Comparison of ENCODE assay signal across 9 cellular contexts in the genomic region with DNA sequence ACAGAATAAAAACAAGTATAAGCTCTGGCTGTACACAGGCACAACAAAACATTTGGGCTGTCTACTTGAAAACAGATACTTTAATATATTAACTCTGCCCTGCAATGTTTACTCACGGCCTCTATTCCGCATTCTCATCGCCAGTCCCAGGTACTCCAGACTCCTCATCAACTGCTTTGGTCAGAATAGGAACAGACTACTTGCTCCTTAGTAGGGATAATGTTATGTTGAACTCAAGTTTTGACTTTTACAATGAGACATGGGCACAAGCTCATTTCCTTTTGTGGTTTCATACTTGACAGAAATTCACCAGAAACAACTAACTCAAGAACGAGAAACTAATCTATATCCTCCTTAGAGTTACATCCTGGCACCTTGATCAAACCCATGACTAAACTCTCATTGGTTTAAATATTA.
DNase-seq lines count a peak whose midpoint lies in the region; ATAC-seq and TF ChIP-seq lines count a peak whose summit lies in the region.
"Had no signal": no experiment of that assay in that cellular context is flagged by ENCODE, and none has a peak within 500 bp of the region (broad histone marks: within the 10 kb centered on the region; RNA-seq: fewer than 3 reads in every experiment).

No MANE protein-coding gene starts in this region.

- H3K9me3 ChIP-seq in CD4-positive, alpha-beta memory T cell (ENCODE audit: control insufficient read depth in 1 of 2, low read length in 2 of 2): no peaks in the 10 kb centered on the region
- no peaks in the 10 kb centered on the region for H3K9me3 ChIP-seq in breast epithelium

- no peaks in the 10 kb centered on the region for H3K27me3 Mint-ChIP-seq in CD4-positive, alpha-beta memory T cell
- H3K27me3 Mint-ChIP-seq in activated T-helper 2 cell treated with anti-CD3 and anti-CD28 coated beads, Interferon-gamma antibody, Interleukin-2, Interleukin-4, amounts not matched to agents 10 μg/mL and 5 μg/mL and 100 μg/mL, durations not matched to agents 14 hours and 24 hours and 36 hours (ENCODE audit: low read depth): no peaks in the 10 kb centered on the region
- H3K27me3 Mint-ChIP-seq in Calu3 (ENCODE audit: unreplicated experiment): no peaks in the 10 kb centered on the region

- CTCF ChIA-PET in CD4-positive, alpha-beta memory T cell (lab: Charles Lee; ENCODE audit: partially characterized antibody): interaction anchor here (0.8 to 3.2 kb wide), 14 partner anchors 8 to 154 kb away, joined by 3 to 20 read pairs (median 3); no protein-coding TSS in a partner anchor
- CTCF ChIA-PET in Calu3 (lab: Charles Lee): no interaction called here

- H3K27me3 ChIP-seq in CD4-positive, alpha-beta memory T cell (ENCODE audit: insufficient read depth, low read length): no peaks in the 10 kb centered on the region
- no peaks in the 10 kb centered on the region for H3K27me3 ChIP-seq in breast epithelium

- intact Hi-C loops in CD4-positive, alpha-beta memory T cell (cut with micrococcal nuclease): loop anchor here (1.0 to 2.0 kb wide), 4 partner anchors 14 to 794 kb away; a partner anchor contains a TSS
- intact Hi-C loops in activated T-helper 2 cell treated with anti-CD3 and anti-CD28 coated beads, Interferon-gamma antibody, Interleukin-2, Interleukin-4, amounts not matched to agents 10 μg/mL and 5 μg/mL and 100 μg/mL, durations not matched to agents 14 hours and 24 hours and 36 hours (cut with micrococcal nuclease): loop anchor here (1.0 kb wide), 1 partner anchor 14 kb away; no protein-coding TSS in a partner anchor
- intact Hi-C loops in breast epithelium (cut with DNase I; ENCODE audit: low total_unique reads): no loop called here
- intact Hi-C loops in Calu3 (cut with micrococcal nuclease; ENCODE audit: unreplicated experiment): no loop called here

- H3K4me1 Mint-ChIP-seq in CD4-positive, alpha-beta memory T cell: peaks cover 50 to 85% (median 68%) of the 10 kb centered on the region in 4 donors
- peaks cover 50% of the 10 kb centered on the region for H3K4me1 Mint-ChIP-seq in activated T-helper 2 cell treated with anti-CD3 and anti-CD28 coated beads, Interferon-gamma antibody, Interleukin-2, Interleukin-4, amounts not matched to agents 10 μg/mL and 5 μg/mL and 100 μg/mL, durations not matched to agents 14 hours and 24 hours and 36 hours (ENCODE audit: low read depth)
- H3K4me1 Mint-ChIP-seq in Calu3 (ENCODE audit: low read depth, unreplicated experiment): no peaks in the 10 kb centered on the region

- peak overlapping the region; percentile 90 to 99 (median 98) for H3K27ac Mint-ChIP-seq in CD4-positive, alpha-beta memory T cell
- peak overlapping the region; percentile 95 for H3K27ac Mint-ChIP-seq in activated T-helper 2 cell treated with anti-CD3 and anti-CD28 coated beads, Interferon-gamma antibody, Interleukin-2, Interleukin-4, amounts not matched to agents 10 μg/mL and 5 μg/mL and 100 μg/mL, durations not matched to agents 14 hours and 24 hours and 36 hours
- H3K27ac Mint-ChIP-seq in Calu3 (ENCODE audit: unreplicated experiment): no peak overlapping the region

- H3K4me1 ChIP-seq in CD4-positive, alpha-beta memory T cell (ENCODE audit: insufficient read depth, low read length): peaks cover 53% of the 10 kb centered on the region
- no peaks in the 10 kb centered on the region for H3K4me1 ChIP-seq in breast epithelium

- H3K9me3 Mint-ChIP-seq in CD4-positive, alpha-beta memory T cell: no peaks in the 10 kb centered on the region
- H3K9me3 Mint-ChIP-seq in activated T-helper 2 cell treated with anti-CD3 and anti-CD28 coated beads, Interferon-gamma antibody, Interleukin-2, Interleukin-4, amounts not matched to agents 10 μg/mL and 5 μg/mL and 100 μg/mL, durations not matched to agents 14 hours and 24 hours and 36 hours: no peaks in the 10 kb centered on the region
- H3K9me3 Mint-ChIP-seq in Calu3 (ENCODE audit: low read depth, unreplicated experiment): no peaks in the 10 kb centered on the region

- no TSS peak for BruUV-seq in Calu3 (replicated peaks; lab: Mats Ljungman, UMichigan)

- H3K36me3 ChIP-seq in CD4-positive, alpha-beta memory T cell (ENCODE audit: insufficient read depth, low read length): no peaks in the 10 kb centered on the region
- no peaks in the 10 kb centered on the region for H3K36me3 ChIP-seq in breast epithelium

- H3K4me3 Mint-ChIP-seq in CD4-positive, alpha-beta memory T cell: peak overlapping the region; percentile 87 to 98 (median 96)
- H3K4me3 Mint-ChIP-seq in activated T-helper 2 cell treated with anti-CD3 and anti-CD28 coated beads, Interferon-gamma antibody, Interleukin-2, Interleukin-4, amounts not matched to agents 10 μg/mL and 5 μg/mL and 100 μg/mL, durations not matched to agents 14 hours and 24 hours and 36 hours (ENCODE audit: low read depth): peak overlapping the region; percentile 83
- no peak overlapping the region for H3K4me3 Mint-ChIP-seq in Calu3 (ENCODE audit: low read depth, unreplicated experiment)

- H3K4me3 ChIP-seq in CD4-positive, alpha-beta memory T cell (ENCODE audit: low read length in 2 of 2): peak overlapping the region; percentile 39 to 76
- H3K4me3 ChIP-seq in breast epithelium: no peak overlapping the region

- peaks cover 29 to 52% of the 10 kb centered on the region in 2 donors for H3K36me3 Mint-ChIP-seq in CD4-positive, alpha-beta memory T cell
- H3K36me3 Mint-ChIP-seq in activated T-helper 2 cell treated with anti-CD3 and anti-CD28 coated beads, Interferon-gamma antibody, Interleukin-2, Interleukin-4, amounts not matched to agents 10 μg/mL and 5 μg/mL and 100 μg/mL, durations not matched to agents 14 hours and 24 hours and 36 hours (ENCODE audit: low read depth): peaks cover 38% of the 10 kb centered on the region
- no peaks in the 10 kb centered on the region for H3K36me3 Mint-ChIP-seq in Calu3 (ENCODE audit: insufficient read depth, unreplicated experiment)

- POLR2A ChIA-PET in CD4-positive, alpha-beta memory T cell (lab: Charles Lee; ENCODE audit: partially characterized antibody): interaction anchor here (0.7 to 7.8 kb wide), 33 partner anchors 9 to 795 kb away, joined by 3 to 179 read pairs (median 5); a partner anchor contains a TSS

- TF ChIP-seq CTCF in breast epithelium (IDR thresholded peaks at IDR 0.05) (no peak), Calu3 (IDR thresholded peaks at IDR 0.05; ENCODE audit: unreplicated experiment) (no peak)

- ATAC-seq in GM19351 (IDR thresholded peaks at IDR 0.05; ENCODE audit: unreplicated experiment) (peak; percentile 71), HG03135 (IDR thresholded peaks at IDR 0.05; ENCODE audit: unreplicated experiment) (peak; percentile 68)

- peak overlapping the region; percentile 77 for H3K27ac ChIP-seq in CD4-positive, alpha-beta memory T cell (ENCODE audit: low read depth, low read length)
- no peak overlapping the region for H3K27ac ChIP-seq in breast epithelium

- TF ChIP-seq POLR2A in breast epithelium (IDR thresholded peaks at IDR 0.05): no peak

- peak; percentile 46 to 62 (median 56) for DNase-seq in CD4-positive, alpha-beta memory T cell
- DNase-seq in activated T-helper 2 cell treated with anti-CD3 and anti-CD28 coated beads, Interferon-gamma antibody, Interleukin-2, Interleukin-4, amounts not matched to agents 10 μg/mL and 5 μg/mL and 100 μg/mL, durations not matched to agents 14 hours and 24 hours and 36 hours (ENCODE audit: low spot score): no peak
- no peak for DNase-seq in breast epithelium (ENCODE audit: low spot score in 2 of 2)
- DNase-seq in Calu3: no peak
- DNase-seq in HuH-7.5 (ENCODE audit: low spot score): no peak
- DNase-seq in NCI-H146 treated with DMSO at 0.1 percent for 48 hours (lab: John Stamatoyannopoulos, UW; ENCODE audit: unreplicated experiment): no peak
- DNase-seq: DMS 273 treated with DMSO at 0.1 percent for 48 hours had no signal

Comparison
In these comparisons a context has a peak if more than half of its experiments do, and no peak if none do; other contexts are left out.
1. DNase-seq: peak in CD4-positive, alpha-beta memory T cell (5 of 5); none in activated T-helper 2 cell treated with anti-CD3 and anti-CD28 coated beads, Interferon-gamma antibody, Interleukin-2, Interleukin-4, amounts not matched to agents 10 μg/mL and 5 μg/mL and 100 μg/mL, durations not matched to agents 14 hours and 24 hours and 36 hours (single experiment), breast epithelium (0 of 2), Calu3 (single experiment), HuH-7.5 (single experiment) and NCI-H146 treated with DMSO at 0.1 percent for 48 hours (single experiment).
2. H3K4me3 ChIP-seq: peak in CD4-positive, alpha-beta memory T cell (2 of 2); none in breast epithelium (0 of 3).
3. intact Hi-C loops: an anchor here in CD4-positive, alpha-beta memory T cell (1.0 to 2.0 kb wide) and activated T-helper 2 cell treated with anti-CD3 and anti-CD28 coated beads, Interferon-gamma antibody, Interleukin-2, Interleukin-4, amounts not matched to agents 10 μg/mL and 5 μg/mL and 100 μg/mL, durations not matched to agents 14 hours and 24 hours and 36 hours (1.0 kb wide); none called in breast epithelium and Calu3.